In genomic region chr15:75764845-75765550, GRCh38 we compare ENCODE assay signal across 1 cellular context. TPM values are rescaled to one million over a fixed set of nuclear protein-coding genes. Genes with fewer than 3 reads are reported as not detected.
"Had no signal": no experiment of that assay in that cellular context is flagged by ENCODE, and none has a peak within 500 bp of the region (broad histone marks: within the 10 kb centered on the region; RNA-seq: fewer than 3 reads in every experiment).

No MANE protein-coding gene starts in this region.

RNA-seq across cellular contexts. Expression of gene CSPG4, which starts 52.4 kb away (rescaled TPM):
- total RNA-seq: OCI-LY7 had no signal
